8 cellular contexts compared by ENCODE assay signal in the genomic region with DNA sequence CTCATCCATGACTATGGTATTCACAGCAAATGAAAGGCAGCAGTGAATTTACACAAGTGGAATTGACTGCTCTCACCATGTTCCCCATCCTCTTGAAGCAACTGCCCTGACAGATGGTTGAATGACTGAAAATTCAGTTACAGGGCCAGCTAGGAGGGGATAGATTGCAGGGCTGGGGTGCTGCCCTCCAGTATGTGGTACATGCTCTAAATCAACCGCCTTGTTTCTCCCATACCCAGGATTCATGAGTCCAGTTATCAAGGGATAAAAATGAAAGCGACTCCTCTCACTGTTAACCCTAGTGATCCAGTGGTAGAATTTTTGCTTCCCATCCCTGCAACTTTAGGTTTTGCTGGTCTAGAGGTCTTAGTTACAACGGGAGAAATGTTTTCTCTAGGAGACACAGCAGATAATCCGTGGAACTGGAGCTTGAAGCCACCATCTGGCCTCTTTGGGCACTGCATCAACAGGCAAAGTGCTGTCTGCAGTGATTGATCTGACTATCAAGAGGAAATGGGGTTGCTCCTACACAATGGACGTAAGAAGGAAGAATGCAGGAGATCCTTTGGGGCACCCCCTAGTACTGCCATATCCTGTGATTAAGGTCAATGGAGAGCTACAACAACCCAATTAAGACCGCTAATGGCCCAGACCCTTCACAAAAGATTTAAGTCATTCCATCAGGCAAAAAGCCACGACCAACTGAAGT. TPM values are rescaled to one million over a fixed set of nuclear protein-coding genes. Genes with fewer than 3 reads are reported as not detected.
DNase-seq lines count a peak whose midpoint lies in the region; ATAC-seq, FAIRE-seq and TF ChIP-seq lines count a peak whose summit lies in the region.

No MANE protein-coding gene starts in this region.

- H3K9me3 Mint-ChIP-seq in neural crest cell = no peaks in the 10 kb centered on the region

- H3K4me1 ChIP-seq in A549 = peaks cover 11% of the 10 kb centered on the region; the same call in 2 of the 3 replicates
- H3K4me1 ChIP-seq in NT2/D1 (ENCODE audit: insufficient read depth, insufficient read length) = no peaks in the 10 kb centered on the region
- no peaks in the 10 kb centered on the region for H3K4me1 ChIP-seq in fibroblast of lung (ENCODE audit: control insufficient read depth, extremely low read depth, insufficient read depth, low read length)
- peaks cover 4 to 6% of the 10 kb centered on the region in 2 donors for H3K4me1 ChIP-seq in thoracic aorta (ENCODE audit: control insufficient read depth in 1 of 2, low read depth in 2 of 2)

- no peak overlapping the region for H3K9ac ChIP-seq in NT2/D1 (ENCODE audit: insufficient read length, low read depth)
- H3K9ac ChIP-seq in fibroblast of lung (ENCODE audit: insufficient read depth, low read length) = no peak overlapping the region

- TF ChIP-seq EP300 in A549 (IDR thresholded peaks at IDR 0.05) = no peak

- H3K4me2 ChIP-seq in A549 = peak overlapping the region; percentile 69
- no peak overlapping the region for H3K4me2 ChIP-seq in fibroblast of lung (ENCODE audit: extremely low read depth, insufficient read depth, low read length)

- no peaks in the 10 kb centered on the region for H3K79me2 ChIP-seq in fibroblast of lung (ENCODE audit: control insufficient read depth, insufficient read depth, low read length)

- no peak for TF ChIP-seq POLR2A in A549 (IDR thresholded peaks at IDR 0.05; ENCODE audit: low read length)

- H3K36me3 Mint-ChIP-seq in neural crest cell (ENCODE audit: low read depth) = peaks cover 2% of the 10 kb centered on the region

- no peaks in the 10 kb centered on the region for H3K27me3 ChIP-seq in NT2/D1 (ENCODE audit: insufficient read depth, insufficient read length)
- H3K27me3 ChIP-seq in fibroblast of lung (ENCODE audit: control insufficient read depth, insufficient read depth, low read length) = no peaks in the 10 kb centered on the region
- H3K27me3 ChIP-seq in thoracic aorta (replicated peaks; ENCODE audit: insufficient read depth) = no peaks in the 10 kb centered on the region

- no peaks in the 10 kb centered on the region for H4K20me1 ChIP-seq in fibroblast of lung (ENCODE audit: control insufficient read depth, extremely low read depth, insufficient read depth, low read length)

- peak; percentile 59 for TF ChIP-seq CTCF in A549 (IDR thresholded peaks at IDR 0.05)
- peak; percentile 79 to 93 for TF ChIP-seq CTCF in fibroblast of lung (conservative IDR thresholded peaks at IDR 0.05 in 1 of 2, IDR thresholded peaks at IDR 0.05 in 1 of 2; ENCODE audit: low read depth in 1 of 2, low read length in 2 of 2)
- TF ChIP-seq CTCF in neural crest cell (conservative IDR thresholded peaks at IDR 0.05) = peak; percentile 71
- peak; percentile 68 for TF ChIP-seq CTCF in thoracic aorta (IDR thresholded peaks at IDR 0.05)

- no peak overlapping the region for H3K4me3 ChIP-seq in A549
- no peak overlapping the region for H3K4me3 ChIP-seq in NT2/D1 (ENCODE audit: insufficient read length, low read depth)
- H3K4me3 ChIP-seq in fibroblast of lung (replicated peaks in 1 of 4; ENCODE audit: control extremely low read depth in 1 of 4, insufficient read depth in 1 of 4, low read depth in 3 of 4, low read length in 4 of 4) = no peak overlapping the region
- H3K4me3 ChIP-seq in thoracic aorta = no peak overlapping the region

- peaks cover 5% of the 10 kb centered on the region for H3K4me1 Mint-ChIP-seq in neural crest cell

- CTCF ChIA-PET in A549 (lab: Yijun Ruan, JAX) = interaction anchor here (0.8 to 2.3 kb wide), 26 partner anchors 9 to 233 kb away, joined by 3 to 23 read pairs (median 4); a partner anchor contains a TSS

- DNase-seq in A549 (ENCODE audit: low read depth in 1 of 2, low spot score in 1 of 2) (peak; percentile 72 to 79), HS-5 (ENCODE audit: low read depth) (peak; percentile 26), NT2/D1 (ENCODE audit: low read depth, low spot score) (peak; percentile 66), activated T-cell treated with anti-CD3 and anti-CD28 coated beads for 1 hour (ENCODE audit: low read depth) (peak; percentile 36), fibroblast of lung (ENCODE audit: low read depth in 2 of 2) (peak; percentile 31 to 51), neural crest cell (ENCODE audit: low read depth, low spot score) (peak; percentile 52), thoracic aorta (ENCODE audit: low spot score) (no peak)

- no peak overlapping the region for H3K4me3 Mint-ChIP-seq in neural crest cell

- H3K27me3 Mint-ChIP-seq in neural crest cell (ENCODE audit: low read depth) = no peaks in the 10 kb centered on the region

- H3K27ac Mint-ChIP-seq in neural crest cell (ENCODE audit: unreplicated experiment) = no peak overlapping the region

- H3K36me3 ChIP-seq in NT2/D1 (ENCODE audit: insufficient read depth, insufficient read length, low read length) = no peaks in the 10 kb centered on the region
- no peaks in the 10 kb centered on the region for H3K36me3 ChIP-seq in fibroblast of lung (ENCODE audit: control insufficient read depth, insufficient read depth, low read length)
- H3K36me3 ChIP-seq in thoracic aorta = peaks cover 4% of the 10 kb centered on the region

- peak; percentile 96 to 97 for ATAC-seq in A549
- ATAC-seq in GM18502 (IDR thresholded peaks at IDR 0.05; ENCODE audit: poor library complexity, unreplicated experiment) = peak; percentile 78
- ATAC-seq in thoracic aorta (ENCODE audit: insufficient number of reproducible peaks, low FRiP score, low read depth) = no peak

- TF ChIP-seq RAD21 in A549 (conservative IDR thresholded peaks at IDR 0.05 in 1 of 2, IDR thresholded peaks at IDR 0.05 in 1 of 2) = peak; percentile 48 to 65; a peak in 4 of 5 replicates

- H3K9me3 ChIP-seq in A549 = no peaks in the 10 kb centered on the region
- H3K9me3 ChIP-seq in NT2/D1 (ENCODE audit: insufficient read depth, low read length) = peaks cover 9% of the 10 kb centered on the region; the same call in 1 of the 2 replicates
- no peaks in the 10 kb centered on the region for H3K9me3 ChIP-seq in fibroblast of lung (ENCODE audit: control insufficient read depth, insufficient read depth, low read depth, low read length)
- no peaks in the 10 kb centered on the region for H3K9me3 ChIP-seq in thoracic aorta

- POLR2A ChIA-PET in A549 (lab: Yijun Ruan, JAX) = interaction anchor here (0.8 kb wide), 1 partner anchor 75 kb away, joined by 3 read pairs; no protein-coding TSS in a partner anchor

- no peak overlapping the region for H3K27ac ChIP-seq in A549
- H3K27ac ChIP-seq in fibroblast of lung (ENCODE audit: insufficient read depth, low read length) = no peak overlapping the region
- no peak overlapping the region for H3K27ac ChIP-seq in thoracic aorta

- 24% methylated on average over 7 of the region's 7 CpGs for WGBS in A549 (ENCODE audit: missing lambda C conversion rate)

- FAIRE-seq in A549 (lab: Jason Lieb, UNC) = peak; percentile 90

- no peak overlapping the region for H2AFZ ChIP-seq in fibroblast of lung (ENCODE audit: low read length)

TF ChIP-seq in A549, 52 proteins besides CTCF, POLR2A, EP300 and RAD21:
- TF ChIP-seq SMC3 (IDR thresholded peaks at IDR 0.05) (peak; percentile 55; the same call in 2 of the 3 replicates), ZSCAN20 (CRISPR knock-in tag; IDR thresholded peaks at IDR 0.05) (no peak), HOXB5 (CRISPR knock-in tag; IDR thresholded peaks at IDR 0.05) (peak; percentile 75; the same call in 1 of the 2 replicates)
TF ChIP-seq in A549: peak in this region for 2.

RNA-seq across cellular contexts. Expression of a gene that starts 32.0 kb away (rescaled TPM):
- 42.9 and 45.0 TPM in 2 replicates for polyA plus RNA-seq in A549 (2011; rRNA removed)
- polyA plus RNA-seq in A549 (2012; cell fraction: cytosol; rRNA removed) = 25.0 and 28.2 TPM in 2 replicates
- 48.4 and 51.3 TPM in 2 replicates for polyA plus RNA-seq in A549 (2012; cell fraction: nucleus; rRNA removed)
- 37.5 to 47.6 TPM (median 44.5 TPM) in 3 replicates for polyA plus RNA-seq in A549 (2017; fragmentation: RNase III; extraction: RNeasy Plus Mini Kit Qiagen cat#74134 plus additional on column Dnase treatment)
- 7.3 and 7.4 TPM in 2 replicates for polyA minus RNA-seq in A549 (2011; rRNA and poly(A)+ RNA removed)
- 93.0 and 101 TPM in 2 replicates for total RNA-seq in fibroblast of lung
- 67.5 and 84.7 TPM in 2 replicates for polyA plus RNA-seq in fibroblast of lung
- 45.9 and 50.2 TPM in 2 replicates for polyA plus RNA-seq in fibroblast of lung (2012)
- 19.8 and 22.9 TPM in 2 replicates for polyA minus RNA-seq in fibroblast of lung (ENCODE audit: low replicate concordance)
- 24.6 and 26.9 TPM in 2 replicates for total RNA-seq in neural crest cell
- 100 to 1,000 TPM in 1 of 2 donors, 10 to 100 TPM in 1; 91.1 to 112 TPM for total RNA-seq in thoracic aorta

RNA-seq across cellular contexts. Expression of a gene that starts 49.0 kb away (rescaled TPM):
- polyA plus RNA-seq in A549 (2011; rRNA removed) (13.5 and 16.9 TPM in 2 replicates), A549 (2017; fragmentation: RNase III; extraction: RNeasy Plus Mini Kit Qiagen cat#74134 plus additional on column Dnase treatment) (19.9 to 20.7 TPM (median 20.3 TPM) in 3 replicates), fibroblast of lung (7.3 and 7.7 TPM in 2 replicates)
- polyA plus RNA-seq in A549 (2012; cell fraction: cytosol; rRNA removed) = 4.5 and 4.6 TPM in 2 replicates
- polyA plus RNA-seq in A549 (2012; cell fraction: nucleus; rRNA removed) = 3.7 and 5.9 TPM in 2 replicates
- polyA minus RNA-seq in A549 (2011; rRNA and poly(A)+ RNA removed) = 6.9 and 7.2 TPM in 2 replicates
- total RNA-seq in fibroblast of lung (11.8 and 12.1 TPM in 2 replicates), neural crest cell (24.1 and 25.1 TPM in 2 replicates), thoracic aorta (1 to 10 TPM; 5.0 to 9.9 TPM)
- 9.1 and 10.1 TPM in 2 replicates for polyA plus RNA-seq in fibroblast of lung (2012)
- 1.5 and 2.9 TPM in 2 replicates for polyA minus RNA-seq in fibroblast of lung (ENCODE audit: low replicate concordance)
